8 cellular contexts compared by ENCODE assay signal in genomic region chr11:2778630-2779498, GRCh38.
DNase-seq lines count a peak whose midpoint lies in the region; ATAC-seq and TF ChIP-seq lines count a peak whose summit lies in the region.

No MANE protein-coding gene starts in this region.

- peak overlapping the region in 1 of 2 donors; percentile 45 for H3K4me3 ChIP-seq in mucosa of rectum (ENCODE audit: low read length in 2 of 2)

- peak; percentile 76 for DNase-seq in GM03348 (ENCODE audit: low spot score)
- DNase-seq in HuH-7 (ENCODE audit: low spot score) = peak; percentile 65
- no peak for DNase-seq in ACHN

- in situ Hi-C loops in ACHN (cut with HindIII; ENCODE audit: low pct_ligation_motif_present, low pct_unique_long_range_greater_than_20kb, low sequenced_read_pairs) = no loop called here

- ATAC-seq in SK-N-SH treated with all-trans-retinoic acid at 6 μM for 48 hours = peak; percentile 94
- ATAC-seq in esophagus mucosa = peak; percentile 94
- ATAC-seq in GM18858 (IDR thresholded peaks at IDR 0.05; ENCODE audit: unreplicated experiment) = no peak
- ATAC-seq in GM19455 (IDR thresholded peaks at IDR 0.05; ENCODE audit: unreplicated experiment) = no peak

- H3K36me3 ChIP-seq in mucosa of rectum (ENCODE audit: control insufficient read depth in 2 of 2, insufficient read depth in 2 of 2, low read length in 2 of 2) = no peaks in the 10 kb centered on the region

- H3K9ac ChIP-seq in mucosa of rectum (ENCODE audit: low read depth in 1 of 2, low read length in 2 of 2) = peak overlapping the region in 1 of 2 donors; percentile 70

- no peaks in the 10 kb centered on the region for H3K9me3 ChIP-seq in mucosa of rectum (ENCODE audit: control insufficient read depth in 2 of 2, low read length in 2 of 2)

- H3K27me3 ChIP-seq in mucosa of rectum (ENCODE audit: control insufficient read depth in 2 of 2, insufficient read depth in 2 of 2, low read length in 2 of 2) = no peaks in the 10 kb centered on the region

- peak overlapping the region; percentile 90 to 93 for H3K27ac ChIP-seq in mucosa of rectum (ENCODE audit: low read depth in 2 of 2, low read length in 2 of 2)

- peaks cover 13 to 17% of the 10 kb centered on the region in 2 donors for H3K4me1 ChIP-seq in mucosa of rectum (ENCODE audit: control insufficient read depth in 2 of 2, insufficient read depth in 2 of 2, low read length in 2 of 2)

TF ChIP-seq in SK-N-SH treated with all-trans-retinoic acid at 6 μM for 48 hours, 23 proteins besides CTCF, POLR2A, EP300 and RAD21:
- TF ChIP-seq RARB (CRISPR knock-in tag; IDR thresholded peaks at IDR 0.05) = no peak
- peak; percentile 67 for TF ChIP-seq TCF4 (CRISPR knock-in tag; IDR thresholded peaks at IDR 0.05; ENCODE audit: borderline replicate concordance)
TF ChIP-seq in SK-N-SH treated with all-trans-retinoic acid at 6 μM for 48 hours: peak in this region for 1.

Comparison
In these comparisons a context has a peak if more than half of its experiments do, and no peak if none do; other contexts are left out.
1. ATAC-seq: peak in SK-N-SH treated with all-trans-retinoic acid at 6 μM for 48 hours (single experiment) and esophagus mucosa (single experiment); none in GM18858 (single experiment) and GM19455 (single experiment).